ENCODE assay signal across 8 cellular contexts in genomic region chr2:86719637-86720540, GRCh38. TPM values are rescaled to one million over a fixed set of nuclear protein-coding genes. Genes with fewer than 3 reads are reported as not detected.
A peak's percentile ranks its signal among the peaks of the same experiment; 100 is the strongest.
DNase-seq lines count a peak whose midpoint lies in the region; ATAC-seq and TF ChIP-seq lines count a peak whose summit lies in the region.
"Not testable (repeated sequence)": the region's sequence is repeated elsewhere in the genome, so short reads cannot be mapped to it uniquely, and the experiment has no call there.

A gene with protein sequence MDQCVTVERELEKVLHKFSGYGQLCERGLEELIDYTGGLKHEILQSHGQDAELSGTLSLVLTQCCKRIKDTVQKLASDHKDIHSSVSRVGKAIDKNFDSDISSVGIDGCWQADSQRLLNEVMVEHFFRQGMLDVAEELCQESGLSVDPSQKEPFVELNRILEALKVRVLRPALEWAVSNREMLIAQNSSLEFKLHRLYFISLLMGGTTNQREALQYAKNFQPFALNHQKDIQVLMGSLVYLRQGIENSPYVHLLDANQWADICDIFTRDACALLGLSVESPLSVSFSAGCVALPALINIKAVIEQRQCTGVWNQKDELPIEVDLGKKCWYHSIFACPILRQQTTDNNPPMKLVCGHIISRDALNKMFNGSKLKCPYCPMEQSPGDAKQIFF (plus strand): TSS chr2:86720291. CDS start chr2:86720668, 377 bp downstream.

- ATAC-seq in GM19395 (IDR thresholded peaks at IDR 0.05; ENCODE audit: unreplicated experiment): peak; percentile 92
- ATAC-seq in HG03521 (IDR thresholded peaks at IDR 0.05; ENCODE audit: unreplicated experiment): peak; percentile 86

- intact Hi-C loops in lower leg skin (cut with DNase I; ENCODE audit: low total_unique reads): not testable (repeated sequence)

- peak within 1 kb of the TSS; percentile 65 for H3K4me3 ChIP-seq in lower leg skin (ENCODE audit: low read depth, poor library complexity, severe bottlenecking)

- H3K27ac ChIP-seq in C4-2B: peak within 1 kb of the TSS; percentile 65

- WGBS in lower leg skin, 2 donors: 0% methylated on average over 6 to 61 of the region's 95 CpGs

- DNase-seq in NOMO-1 (lab: John Stamatoyannopoulos, UW; ENCODE audit: unreplicated experiment in 2 of 2) (peak; percentile 80 to 90), ecto neural progenitor cell (ENCODE audit: low spot score) (peak; percentile 85), lower leg skin (ENCODE audit: low spot score in 2 of 2) (peak; percentile 93 to 99)
- peak; percentile 81 to 85 for DNase-seq in activated CD8-positive, alpha-beta memory T cell treated with anti-CD3 and anti-CD28 coated beads for 1 hour (ENCODE audit: extremely low read depth in 1 of 2, low read depth in 1 of 2)
- peak; percentile 91 for DNase-seq in stimulated activated CD4-positive, alpha-beta T cell treated with anti-CD3 and anti-CD28 coated beads, Interleukin-4, amount 100 ng/mL, for 1 hour

- TF ChIP-seq CTCF in C4-2B (conservative IDR thresholded peaks at IDR 0.05); lower leg skin (IDR thresholded peaks at IDR 0.05): not testable (repeated sequence)

- not testable (repeated sequence) for TF ChIP-seq POLR2A in lower leg skin (IDR thresholded peaks at IDR 0.05)

RNA-seq across cellular contexts. Expression of the gene that starts here (rescaled TPM):
- 10 to 100 TPM; 72.5 to 92.4 (median 85.8) TPM for total RNA-seq in lower leg skin

Comparison
In these comparisons a context has a peak if more than half of its experiments do, and no peak if none do; other contexts are left out.
1. Peak in every context shown above with its lines: DNase-seq, ATAC-seq, H3K4me3 ChIP-seq and H3K27ac ChIP-seq.